ENCODE assay signal across 1 cellular context in genomic region chr5:44772397-44772796, GRCh38.
DNase-seq lines count a peak whose midpoint lies in the region; FAIRE-seq lines count a peak whose summit lies in the region.
"Not testable (repeated sequence)": the region's sequence is repeated elsewhere in the genome, so short reads cannot be mapped to it uniquely, and the experiment has no call there.

No MANE protein-coding gene starts in this region.

- peak; percentile 53 for FAIRE-seq in urothelium cell line (lab: Jason Lieb, UNC)

- not testable (repeated sequence) for DNase-seq in urothelium cell line (ENCODE audit: low spot score)
